21 cellular contexts compared by ENCODE assay signal in genomic region chr2:5991305-5991968, GRCh38.
DNase-seq lines count a peak whose midpoint lies in the region; ATAC-seq, FAIRE-seq and TF ChIP-seq lines count a peak whose summit lies in the region.
"Had no signal": no experiment of that assay in that cellular context is flagged by ENCODE, and none has a peak within 500 bp of the region (broad histone marks: within the 10 kb centered on the region; RNA-seq: fewer than 3 reads in every experiment).

No MANE protein-coding gene starts in this region.

- TF ChIP-seq POLR2A in IMR-90 (IDR thresholded peaks at IDR 0.05; ENCODE audit: low read depth, low read length) (no peak), H1 (IDR thresholded peaks at IDR 0.05; ENCODE audit: control extremely low read depth in 1 of 2, low read depth in 2 of 2, low read length in 2 of 2) (no peak), lower leg skin (IDR thresholded peaks at IDR 0.05) (no peak)

- H2AK9ac ChIP-seq in IMR-90 (replicated peaks; ENCODE audit: low read depth, low read length, poor library complexity), result no peak overlapping the region

- FAIRE-seq in H1 (lab: Jason Lieb, UNC) (no peak), pancreas (lab: Jason Lieb, UNC) (no peak), frontal cortex (lab: Jason Lieb, UNC) (no peak)
- FAIRE-seq: HepG2, RCC 7860 had no signal

- H3K56ac ChIP-seq in IMR-90 (ENCODE audit: extremely low read depth, insufficient read depth, low read length), result no peak overlapping the region
- H3K56ac ChIP-seq in H1 (replicated peaks; ENCODE audit: insufficient read length, low read depth, low read length), result no peak overlapping the region

- BruUV-seq in IMR-90 (replicated peaks; lab: Mats Ljungman, UMichigan), result no TSS peak

- no peak overlapping the region for H3K4ac ChIP-seq in IMR-90 (ENCODE audit: low read depth, low read length)
- no peak overlapping the region for H3K4ac ChIP-seq in H1 (replicated peaks; ENCODE audit: insufficient read length, low read depth, low read length)

- no peak for ATAC-seq in IMR-90 (ENCODE audit: low read depth)
- ATAC-seq in pancreas, result peak in 3 of 4 donors; percentile 53 to 74 (median 58)
- ATAC-seq: GM23338, HepG2 had no signal

- H3K79me2 ChIP-seq in H1 (ENCODE audit: control insufficient read depth in 1 of 2, insufficient read depth in 2 of 2, low read length in 2 of 2), result no peaks in the 10 kb centered on the region

- no peak overlapping the region for H3K14ac ChIP-seq in IMR-90 (replicated peaks; ENCODE audit: low read depth, low read length)
- no peak overlapping the region for H3K14ac ChIP-seq in H1 (ENCODE audit: insufficient read length)

- no peak for TF ChIP-seq CTCF in IMR-90 (conservative IDR thresholded peaks at IDR 0.05; ENCODE audit: low read depth, low read length)
- TF ChIP-seq CTCF in H1 (IDR thresholded peaks at IDR 0.05; ENCODE audit: control extremely low read depth in 1 of 3, insufficient read depth in 1 of 3, low read depth in 1 of 3, low read length in 3 of 3), result no peak
- no peak for TF ChIP-seq CTCF in pancreas (IDR thresholded peaks at IDR 0.05)
- no peak for TF ChIP-seq CTCF in lower leg skin (IDR thresholded peaks at IDR 0.05)

- H3K36me3 ChIP-seq in IMR-90 (ENCODE audit: control insufficient read depth, insufficient read depth, low read length) (no peaks in the 10 kb centered on the region), H1 (ENCODE audit: control insufficient read depth in 2 of 4, insufficient read depth in 4 of 4, low read length in 3 of 4) (no peaks in the 10 kb centered on the region), pancreas (no peaks in the 10 kb centered on the region), H7 (replicated peaks; ENCODE audit: control insufficient read depth, insufficient read depth, low read length) (no peaks in the 10 kb centered on the region)

- no peak overlapping the region for H2BK12ac ChIP-seq in H1 (ENCODE audit: low read depth, low read length)

- H2BK15ac ChIP-seq in IMR-90 (ENCODE audit: low read depth, low read length) (no peak overlapping the region), H1 (ENCODE audit: low read length) (no peak overlapping the region)

- dilution Hi-C loops in IMR-90 (cut with HindIII; ENCODE audit: low sequenced_read_pairs, unreplicated experiment), result no loop called here

- H2BK20ac ChIP-seq in IMR-90 (ENCODE audit: low read depth, low read length) (no peak overlapping the region), H1 (ENCODE audit: low read length) (no peak overlapping the region)

- no peaks in the 10 kb centered on the region for H4K20me1 ChIP-seq in IMR-90 (ENCODE audit: insufficient read depth, low read length)
- no peaks in the 10 kb centered on the region for H4K20me1 ChIP-seq in H1 (replicated peaks in 1 of 2; ENCODE audit: control insufficient read depth in 1 of 2, insufficient read depth in 2 of 2, low read length in 2 of 2)

- H3K9ac ChIP-seq in IMR-90 (ENCODE audit: low read depth, low read length), result no peak overlapping the region
- H3K9ac ChIP-seq in H1 (replicated peaks in 1 of 4; ENCODE audit: extremely low read depth in 1 of 4, low read depth in 3 of 4, low read length in 3 of 4), result no peak overlapping the region

- in situ Hi-C loops in IMR-90 (cut with MboI; ENCODE audit: low sequenced_read_pairs), result no loop called here

- no peak overlapping the region for H3K18ac ChIP-seq in IMR-90 (ENCODE audit: low read depth, low read length)
- no peak overlapping the region for H3K18ac ChIP-seq in H1 (ENCODE audit: extremely low read depth, low read length)

- no peaks in the 10 kb centered on the region; the same call in 1 of the 2 replicates for H3K23me2 ChIP-seq in H1 (ENCODE audit: low read depth, low read length)

- no peaks in the 10 kb centered on the region for H3K27me3 ChIP-seq in IMR-90 (ENCODE audit: control insufficient read depth, insufficient read depth, low read length)
- no peaks in the 10 kb centered on the region for H3K27me3 ChIP-seq in H1 (replicated peaks in 1 of 4; ENCODE audit: control insufficient read depth in 3 of 4, extremely low read depth in 1 of 4, insufficient read depth in 3 of 4, low read length in 3 of 4)
- H3K27me3 ChIP-seq in pancreas, result no peaks in the 10 kb centered on the region
- H3K27me3 ChIP-seq in H7 (ENCODE audit: control insufficient read depth, insufficient read depth, low read length), result no peaks in the 10 kb centered on the region

- no CpG with 5 or more reads among the region's 8 CpGs for WGBS in IMR-90 (ENCODE audit: extremely low coverage in 2 of 2, insufficient read length in 1 of 2), 2 experiments
- 82% methylated on average over 8 of the region's 8 CpGs; no CpG with 5 or more reads in 1 of the 2 experiments for WGBS in H1 (ENCODE audit: extremely low coverage in 1 of 2, insufficient coverage in 1 of 2, insufficient read length in 1 of 2, insufficient replicate concordance in 2 of 2, low coverage in 1 of 2, low lambda C conversion rate in 2 of 2, missing lambda C conversion rate in 1 of 2), 2 experiments
- WGBS in pancreas, 2 donors, result 41 to 46% methylated on average over 8 of the region's 8 CpGs
- 42 to 46% methylated on average over 8 of the region's 8 CpGs for WGBS in lower leg skin, 2 donors

- intact Hi-C loops in IMR-90 (cut with micrococcal nuclease) (no loop called here), pancreas (cut with DNase I) (no loop called here), lower leg skin (cut with DNase I; ENCODE audit: low total_unique reads) (no loop called here)

- H3K9me3 ChIP-seq in IMR-90 (ENCODE audit: control insufficient read depth, insufficient read depth, low read length) (no peaks in the 10 kb centered on the region), H1 (ENCODE audit: insufficient read depth in 2 of 2, low read depth in 1 of 2, low read length in 1 of 2) (no peaks in the 10 kb centered on the region), pancreas (no peaks in the 10 kb centered on the region)

- H3K4me2 ChIP-seq in IMR-90 (ENCODE audit: low read depth, low read length), result no peak overlapping the region
- no peak overlapping the region for H3K4me2 ChIP-seq in H1 (ENCODE audit: insufficient read depth in 1 of 2, low read depth in 2 of 2, low read length in 2 of 2)
- H3K4me2 ChIP-seq: GM23338 had no signal

- POLR2A ChIA-PET in IMR-90 (lab: Charles Lee; ENCODE audit: unreplicated experiment) (no interaction called here), H1 (lab: Charles Lee; ENCODE audit: partially characterized antibody) (no interaction called here)

- H3K4me1 ChIP-seq in IMR-90 (ENCODE audit: control insufficient read depth, insufficient read depth, low read length), result no peaks in the 10 kb centered on the region
- peaks cover 0 to 3% (median 0%) of the 10 kb centered on the region in 4 experiments; a peak in 2 of 7 replicates for H3K4me1 ChIP-seq in H1 (replicated peaks in 1 of 4; ENCODE audit: control insufficient read depth in 3 of 4, insufficient read depth in 4 of 4, low read length in 3 of 4)
- H3K4me1 ChIP-seq in pancreas, result no peaks in the 10 kb centered on the region

- H3K23ac ChIP-seq in IMR-90 (ENCODE audit: low read depth, low read length) (no peak overlapping the region), H1 (ENCODE audit: insufficient read length) (no peak overlapping the region)

- CTCF ChIA-PET in IMR-90 (lab: Yijun Ruan, JAX) (no interaction called here), H1 (lab: Charles Lee; ENCODE audit: partially characterized antibody) (no interaction called here)

- DNase-seq in IMR-90, result peak; percentile 6
- DNase-seq in H1 (ENCODE audit: low read depth in 1 of 2, low spot score in 2 of 2), result no peak
- peak; percentile 76 for DNase-seq in islet precursor cell
- peak in 2 of 6 donors; percentile 10 to 21 for DNase-seq in pancreas
- no peak for DNase-seq in H7
- no peak for DNase-seq in frontal cortex (ENCODE audit: low spot score in 2 of 2)
- no peak for DNase-seq in lower leg skin (ENCODE audit: low spot score in 2 of 2)
- no peak for DNase-seq in NCI-H2081 (lab: John Stamatoyannopoulos, UW)
- DNase-seq: Calu3; CD4-positive, CD25-positive, alpha-beta regulatory T cell; DMS53; HFFc6; MM.1S; NCI-H1092 treated with DMSO at 0.1 percent for 48 hours; NCI-H2107; NCI-H345; NCI-H526; SHP77 treated with DMSO at 0.1 percent for 48 hours had no signal

- H4K91ac ChIP-seq in IMR-90 (ENCODE audit: insufficient read depth, low read depth, low read length) (no peak overlapping the region), H1 (replicated peaks; ENCODE audit: insufficient read length, low read length) (no peak overlapping the region)

- H2AFZ ChIP-seq in IMR-90 (replicated peaks; ENCODE audit: low read length, poor library complexity), result no peak overlapping the region
- peak overlapping the region; percentile 73; the same call in 1 of the 2 replicates for H2AFZ ChIP-seq in H1 (ENCODE audit: low read length)
- H2AFZ ChIP-seq: GM23338 had no signal

- TF ChIP-seq RAD21 in IMR-90 (IDR thresholded peaks at IDR 0.05; ENCODE audit: low read length) (no peak), H1 (IDR thresholded peaks at IDR 0.05 in 1 of 2, conservative IDR thresholded peaks at IDR 0.05 in 1 of 2; ENCODE audit: low read depth in 2 of 2, low read length in 2 of 2) (0 out of 4 replicates have a peak, but pooled peaks of 1 of the 2 experiments have one; percentile 2)

- H4K5ac ChIP-seq in IMR-90 (ENCODE audit: low read depth, low read length) (no peak overlapping the region), H1 (ENCODE audit: insufficient read length, low read depth, low read length) (no peak overlapping the region)

- H3K4me3 ChIP-seq in IMR-90 (ENCODE audit: insufficient read depth, low read depth, low read length) (no peak overlapping the region), H1 (ENCODE audit: extremely low read depth in 1 of 4, insufficient read depth in 2 of 4, low read depth in 3 of 4, low read length in 4 of 4) (no peak overlapping the region), pancreas (no peak overlapping the region), H7 (ENCODE audit: insufficient read depth, low read depth, low read length) (no peak overlapping the region), lower leg skin (ENCODE audit: low read depth, poor library complexity, severe bottlenecking) (no peak overlapping the region)
- H3K4me3 ChIP-seq: GM23338 had no signal

- H3K27ac ChIP-seq in IMR-90 (ENCODE audit: insufficient read depth, low read length), result no peak overlapping the region
- no peak overlapping the region for H3K27ac ChIP-seq in H1 (ENCODE audit: low read depth, low read length)
- no peak overlapping the region for H3K27ac ChIP-seq in pancreas

- H3K79me1 ChIP-seq in IMR-90 (ENCODE audit: low read depth in 1 of 2, low read length in 2 of 2), result no peaks in the 10 kb centered on the region
- no peaks in the 10 kb centered on the region for H3K79me1 ChIP-seq in H1 (ENCODE audit: low read depth, low read length)

- no peak for TF ChIP-seq EP300 in H1 (IDR thresholded peaks at IDR 0.05; ENCODE audit: borderline replicate concordance in 1 of 2, low read depth in 2 of 2, low read length in 2 of 2)

- H3K9me1 ChIP-seq in IMR-90 (ENCODE audit: insufficient read depth, low read length), result no peaks in the 10 kb centered on the region

- H2BK120ac ChIP-seq in IMR-90 (ENCODE audit: low read depth, low read length) (no peak overlapping the region), H1 (replicated peaks; ENCODE audit: low read depth, low read length) (no peak overlapping the region)

- H4K8ac ChIP-seq in IMR-90 (ENCODE audit: low read depth in 2 of 2, low read length in 2 of 2) (no peak overlapping the region), H1 (ENCODE audit: extremely low read depth, insufficient read depth, low read length) (no peak overlapping the region; the same call in 1 of the 2 replicates)

- no peak overlapping the region for H2AK5ac ChIP-seq in IMR-90 (ENCODE audit: low read depth, low read length)
- H2AK5ac ChIP-seq in H1 (ENCODE audit: low read depth, low read length), result no peak overlapping the region

- H2BK5ac ChIP-seq in IMR-90 (ENCODE audit: low read depth, low read length, poor library complexity, severe bottlenecking) (no peak overlapping the region), H1 (ENCODE audit: low read depth, low read length) (no peak overlapping the region)

Comparison
In these comparisons a context has a peak if more than half of its experiments do, and no peak if none do; other contexts are left out.
1. DNase-seq: peak in IMR-90 (single experiment) and islet precursor cell (single experiment); none in H1 (0 of 2), H7 (single experiment), frontal cortex (0 of 2), lower leg skin (0 of 2) and NCI-H2081 (0 of 2).